10 cellular contexts compared by ENCODE assay signal in the genomic region with DNA sequence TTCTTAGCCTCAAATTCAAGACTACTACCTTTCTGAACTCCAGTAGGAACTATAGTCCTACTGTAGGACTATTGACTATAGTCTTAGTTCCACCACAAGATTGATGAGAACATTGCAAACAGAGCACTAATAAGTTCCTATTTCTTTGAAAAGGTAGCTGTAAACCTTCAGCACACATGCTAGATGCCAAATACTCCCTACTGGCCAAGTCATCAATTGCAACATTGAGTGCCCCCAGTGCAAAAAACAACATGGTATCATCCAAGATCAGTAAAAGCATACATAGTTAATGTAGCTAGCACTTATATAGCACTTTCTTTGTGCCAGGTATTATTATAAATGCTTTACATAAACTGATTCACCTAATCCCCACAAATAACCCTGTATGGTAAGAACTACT.
A peak's percentile ranks its signal among the peaks of the same experiment; 100 is the strongest.
DNase-seq lines count a peak whose midpoint lies in the region; ATAC-seq and TF ChIP-seq lines count a peak whose summit lies in the region.
"Had no signal": no experiment of that assay in that cellular context is flagged by ENCODE, and none has a peak within 500 bp of the region (broad histone marks: within the 10 kb centered on the region; RNA-seq: fewer than 3 reads in every experiment).

No MANE protein-coding gene starts in this region.

- peaks cover 83% of the 10 kb centered on the region for H3K4me1 Mint-ChIP-seq in activated naive CD8-positive, alpha-beta T cell treated with anti-CD3 and anti-CD28 coated beads, Interleukin-2, amount 50 U/mL, for 24 hours

- no peaks in the 10 kb centered on the region for H3K36me3 ChIP-seq in GM06990 (ENCODE audit: control insufficient read depth, insufficient read depth, low read length)

- peak overlapping the region; percentile 67 for H3K4me3 Mint-ChIP-seq in activated naive CD8-positive, alpha-beta T cell treated with anti-CD3 and anti-CD28 coated beads, Interleukin-2, amount 50 U/mL, for 24 hours

- peak; percentile 54 for ATAC-seq in GM18909 (IDR thresholded peaks at IDR 0.05; ENCODE audit: poor library complexity, unreplicated experiment)
- peak; percentile 46 for ATAC-seq in HG02885 (IDR thresholded peaks at IDR 0.05; ENCODE audit: poor library complexity, unreplicated experiment)
- ATAC-seq in activated naive CD8-positive, alpha-beta T cell treated with anti-CD3 and anti-CD28 coated beads, Interleukin-2, amount 50 U/mL, for 24 hours, result peak; percentile 46
- ATAC-seq in omental fat pad (ENCODE audit: low FRiP score), result no peak

- H3K27me3 ChIP-seq in GM06990 (replicated peaks; ENCODE audit: control insufficient read depth, insufficient read depth, low read length), result no peaks in the 10 kb centered on the region
- no peaks in the 10 kb centered on the region for H3K27me3 ChIP-seq in dorsolateral prefrontal cortex

- DNase-seq in GM06990 (ENCODE audit: extremely low read depth, insufficient read length), result no peak
- DNase-seq in activated naive CD8-positive, alpha-beta T cell treated with anti-CD3 and anti-CD28 coated beads, Interleukin-2, amount 50 U/mL, for 24 hours, result no peak
- DNase-seq in omental fat pad (ENCODE audit: low spot score), result no peak
- no peak for DNase-seq in NCI-H2107 (lab: John Stamatoyannopoulos, UW)
- no peak for DNase-seq in dorsolateral prefrontal cortex
- DNase-seq in occipital lobe (lab: John Stamatoyannopoulos, UW), result no peak
- DNase-seq: NCI-H524 treated with DMSO at 0.1 percent for 48 hours; stimulated activated CD8-positive, alpha-beta memory T cell treated with anti-CD3 and anti-CD28 coated beads, Interleukin-4, amount 100 ng/mL, for 48 hours had no signal

- intact Hi-C loops in dorsolateral prefrontal cortex (cut with DNase I), result no loop called here

- peaks cover 13% of the 10 kb centered on the region for H3K9me3 Mint-ChIP-seq in activated naive CD8-positive, alpha-beta T cell treated with anti-CD3 and anti-CD28 coated beads, Interleukin-2, amount 50 U/mL, for 24 hours

- H3K27ac ChIP-seq in dorsolateral prefrontal cortex, result no peak overlapping the region

- peak overlapping the region; percentile 93 for H3K27ac Mint-ChIP-seq in activated naive CD8-positive, alpha-beta T cell treated with anti-CD3 and anti-CD28 coated beads, Interleukin-2, amount 50 U/mL, for 24 hours

- no peaks in the 10 kb centered on the region for H3K27me3 Mint-ChIP-seq in activated naive CD8-positive, alpha-beta T cell treated with anti-CD3 and anti-CD28 coated beads, Interleukin-2, amount 50 U/mL, for 24 hours

- peaks cover 32% of the 10 kb centered on the region for H3K36me3 Mint-ChIP-seq in activated naive CD8-positive, alpha-beta T cell treated with anti-CD3 and anti-CD28 coated beads, Interleukin-2, amount 50 U/mL, for 24 hours (ENCODE audit: low read depth)

- TF ChIP-seq CTCF in GM06990 (IDR thresholded peaks at IDR 0.05; ENCODE audit: insufficient read depth, low read length, poor library complexity, severe bottlenecking) (peak; percentile 40), omental fat pad (IDR thresholded peaks at IDR 0.05) (no peak), dorsolateral prefrontal cortex (IDR thresholded peaks at IDR 0.05 in 54 of 56, conservative IDR thresholded peaks at IDR 0.05 in 2 of 56; ENCODE audit: low read depth in 1 of 56, partially characterized antibody in 56 of 56) (no peak)

- H3K4me3 ChIP-seq in GM06990 (replicated peaks; ENCODE audit: low read depth, low read length), result no peak overlapping the region
- no peak overlapping the region for H3K4me3 ChIP-seq in dorsolateral prefrontal cortex
